Comparison of ENCODE assay signal across 2 cellular contexts in the genomic region with DNA sequence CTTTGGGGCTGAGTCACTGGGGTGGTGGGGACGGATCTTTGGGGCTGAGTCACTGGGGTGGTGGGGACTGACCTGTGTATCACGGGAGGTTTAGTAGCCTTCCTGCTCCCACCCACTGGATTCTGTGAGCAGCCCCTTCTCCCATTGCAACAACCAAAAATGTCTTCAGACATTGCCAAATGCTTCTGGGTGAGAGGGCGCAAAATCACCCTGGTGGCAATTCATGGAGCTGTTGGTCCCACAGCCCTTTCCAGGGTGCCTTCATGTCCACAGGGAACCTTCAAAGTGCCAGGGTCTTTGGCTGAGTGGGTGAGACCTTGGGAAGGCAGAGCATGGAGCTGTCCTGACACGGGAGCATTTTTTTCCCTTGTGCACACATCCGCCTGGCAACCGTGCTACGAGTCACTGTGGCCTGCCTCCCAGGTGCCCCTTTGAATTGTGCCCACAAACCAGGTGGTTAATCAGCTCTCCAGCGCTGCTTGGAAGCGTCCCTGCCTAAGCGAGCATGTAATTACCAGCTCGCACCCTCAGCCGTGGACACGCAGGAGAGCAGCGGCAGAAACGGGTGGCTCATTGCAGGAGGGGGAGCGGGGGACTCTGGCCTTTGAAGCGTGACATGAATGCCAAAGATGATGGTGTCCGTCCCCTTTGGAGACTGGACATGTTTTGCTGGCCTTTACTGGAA.
A peak's percentile ranks its signal among the peaks of the same experiment; 100 is the strongest.
TF ChIP-seq lines count a peak whose summit lies in the region.

No MANE protein-coding gene starts in this region.

TF ChIP-seq in K562, 482 proteins besides CTCF, POLR2A, EP300 and RAD21 (continued from another document):
- TF ChIP-seq JUND (IDR thresholded peaks at IDR 0.05; ENCODE audit: borderline replicate concordance, low read depth, low read length) (no peak), JUND (tag; IDR thresholded peaks at IDR 0.05; ENCODE audit: borderline replicate concordance, low read depth, low read length) (0 out of 3 replicates have a peak, but pooled peaks have one; percentile 66), CBX8 (IDR thresholded peaks at IDR 0.05; ENCODE audit: borderline replicate concordance, extremely low read depth, low read depth, low read length, poor library complexity, severe bottlenecking) (no peak), MAFF (IDR thresholded peaks at IDR 0.05; ENCODE audit: low read length) (no peak), EGR1 (conservative IDR thresholded peaks at IDR 0.05) (peak; percentile 49)
- TF ChIP-seq, protein P1, sequence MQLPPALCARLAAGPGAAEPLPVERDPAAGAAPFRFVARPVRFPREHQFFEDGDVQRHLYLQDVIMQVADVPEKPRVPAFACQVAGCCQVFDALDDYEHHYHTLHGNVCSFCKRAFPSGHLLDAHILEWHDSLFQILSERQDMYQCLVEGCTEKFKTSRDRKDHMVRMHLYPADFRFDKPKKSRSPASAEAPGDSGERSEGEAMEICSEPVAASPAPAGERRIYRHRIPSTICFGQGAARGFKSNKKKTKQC (CRISPR knock-in tag; IDR thresholded peaks at IDR 0.05) = no peak
TF ChIP-seq in K562: peak in this region for 5.

TF ChIP-seq in HEK293T, 16 proteins besides CTCF, POLR2A, EP300 and RAD21 (continued from another document):
- TF ChIP-seq, protein P2, sequence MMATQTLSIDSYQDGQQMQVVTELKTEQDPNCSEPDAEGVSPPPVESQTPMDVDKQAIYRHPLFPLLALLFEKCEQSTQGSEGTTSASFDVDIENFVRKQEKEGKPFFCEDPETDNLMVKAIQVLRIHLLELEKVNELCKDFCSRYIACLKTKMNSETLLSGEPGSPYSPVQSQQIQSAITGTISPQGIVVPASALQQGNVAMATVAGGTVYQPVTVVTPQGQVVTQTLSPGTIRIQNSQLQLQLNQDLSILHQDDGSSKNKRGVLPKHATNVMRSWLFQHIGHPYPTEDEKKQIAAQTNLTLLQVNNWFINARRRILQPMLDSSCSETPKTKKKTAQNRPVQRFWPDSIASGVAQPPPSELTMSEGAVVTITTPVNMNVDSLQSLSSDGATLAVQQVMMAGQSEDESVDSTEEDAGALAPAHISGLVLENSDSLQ (IDR thresholded peaks at IDR 0.05) = no peak
